Comparison of ENCODE assay signal across 9 cellular contexts in genomic region chr20:57498425-57499400, GRCh38. TPM values are rescaled to one million over a fixed set of nuclear protein-coding genes. Genes with fewer than 3 reads are reported as not detected.
DNase-seq lines count a peak whose midpoint lies in the region; ATAC-seq, FAIRE-seq and TF ChIP-seq lines count a peak whose summit lies in the region.
"Had no signal": no experiment of that assay in that cellular context is flagged by ENCODE, and none has a peak within 500 bp of the region (broad histone marks: within the 10 kb centered on the region; RNA-seq: fewer than 3 reads in every experiment).

No MANE protein-coding gene starts in this region.

- no peaks in the 10 kb centered on the region for H3K9me3 ChIP-seq in PC-3 (ENCODE audit: low read length)

- no peaks in the 10 kb centered on the region for H3K9me2 ChIP-seq in PC-3 (replicated peaks; ENCODE audit: low read length)

- peaks cover 29% of the 10 kb centered on the region for H3K27me3 Mint-ChIP-seq in nephron progenitor cell (ENCODE audit: low read depth, poor library complexity)

- no TSS peak for BruUV-seq in PC-3 (replicated peaks; lab: Mats Ljungman, UMichigan)

- H3K4me2 ChIP-seq in PC-3 (ENCODE audit: low read length) = peak overlapping the region; percentile 33; the same call in 1 of the 2 replicates

- no peak for FAIRE-seq in bronchial epithelial cell (lab: Jason Lieb, UNC)

- no peaks in the 10 kb centered on the region for H3K36me3 ChIP-seq in PC-3 (ENCODE audit: low read depth, low read length)
- H3K36me3 ChIP-seq in bronchial epithelial cell (ENCODE audit: control insufficient read depth, insufficient read depth, low read length) = no peaks in the 10 kb centered on the region

- peaks cover 64% of the 10 kb centered on the region for H3K4me1 Mint-ChIP-seq in nephron progenitor cell

- DNase-seq in NCI-H146 (lab: John Stamatoyannopoulos, UW) (peak; percentile 39), NCI-H146 treated with DMSO at 0.1 percent for 48 hours (lab: John Stamatoyannopoulos, UW; ENCODE audit: unreplicated experiment) (no peak), PC-3 (peak; percentile 67), bronchial epithelial cell (ENCODE audit: low read depth) (peak; percentile 15), nephron progenitor cell (peak; percentile 41), retina (no peak), midbrain (lab: John Stamatoyannopoulos, UW) (no peak)

- H3K4me3 Mint-ChIP-seq in nephron progenitor cell = peak overlapping the region; percentile 48

- no peak overlapping the region for H3K27ac Mint-ChIP-seq in nephron progenitor cell

- no peaks in the 10 kb centered on the region for H3K79me2 ChIP-seq in PC-3 (ENCODE audit: low read length)

- ATAC-seq in HG02798 (IDR thresholded peaks at IDR 0.05; ENCODE audit: poor library complexity, unreplicated experiment) (peak; percentile 48), PC-3 (peak; percentile 70)

- H3K4me1 ChIP-seq in PC-3 (ENCODE audit: insufficient read depth, low read length) = peaks cover 15% of the 10 kb centered on the region

- no peak overlapping the region for H3K27ac ChIP-seq in PC-3 (ENCODE audit: low read length)

- no peak overlapping the region for H3K9ac ChIP-seq in PC-3 (ENCODE audit: low read length)

- intact Hi-C loops in PC-3 (cut with micrococcal nuclease) = loop anchor here (5.0 to 10.0 kb wide), 2 partner anchors 61 to 404 kb away; no protein-coding TSS in a partner anchor

- H3K27me3 ChIP-seq in PC-3 (ENCODE audit: low read length) (no peaks in the 10 kb centered on the region), bronchial epithelial cell (ENCODE audit: control insufficient read depth, insufficient read depth, low read length) (peaks cover 2% of the 10 kb centered on the region)

- H3K9me3 Mint-ChIP-seq in nephron progenitor cell = peaks cover 8% of the 10 kb centered on the region

- H2AFZ ChIP-seq in PC-3 (ENCODE audit: low read length) = peak overlapping the region; percentile 24

- no peaks in the 10 kb centered on the region for H3F3A ChIP-seq in PC-3 (ENCODE audit: low read length, unreplicated experiment)

- H3K36me3 Mint-ChIP-seq in nephron progenitor cell (ENCODE audit: low read depth) = no peaks in the 10 kb centered on the region

- POLR2A ChIA-PET in PC-3 (lab: Charles Lee; ENCODE audit: unreplicated experiment) = no interaction called here

- peak; percentile 66 for TF ChIP-seq CTCF in PC-3 (conservative IDR thresholded peaks at IDR 0.05; ENCODE audit: low read depth, low read length)
- TF ChIP-seq CTCF in bronchial epithelial cell (IDR thresholded peaks at IDR 0.05; ENCODE audit: insufficient read depth, low read length, severe bottlenecking) = peak; percentile 54
- TF ChIP-seq CTCF in nephron progenitor cell (IDR thresholded peaks at IDR 0.05) = peak; percentile 36

- H3K4me3 ChIP-seq in PC-3 (ENCODE audit: low read length) = no peak overlapping the region
- H3K4me3 ChIP-seq in bronchial epithelial cell (ENCODE audit: low read depth, low read length) = no peak overlapping the region

- no peaks in the 10 kb centered on the region for H4K20me1 ChIP-seq in PC-3 (ENCODE audit: low read length)

- CTCF ChIA-PET in PC-3 (lab: Charles Lee) = interaction anchor here (0.5 to 1.3 kb wide), 5 partner anchors 11 to 136 kb away, joined by 3 to 8 read pairs (median 7); no protein-coding TSS in a partner anchor

RNA-seq across cellular contexts. Expression of gene CTCFL, which starts 26.2 kb away (rescaled TPM):
- not detected in 2 replicates for total RNA-seq in PC-3 (2014; rRNA removed)
- not detected in 2 replicates for total RNA-seq in bronchial epithelial cell
- total RNA-seq: pulmonary artery endothelial cell had no signal

Comparison
In these comparisons a context has a peak if more than half of its experiments do, and no peak if none do; other contexts are left out.
1. DNase-seq: peak in NCI-H146 (single experiment), PC-3 (single experiment), bronchial epithelial cell (single experiment) and nephron progenitor cell (single experiment); none in NCI-H146 treated with DMSO at 0.1 percent for 48 hours (single experiment), retina (single experiment) and midbrain (single experiment).
2. Peak in every context shown above with its lines, with median percentiles within 50 percentile points of each other: CTCF ChIP-seq.